In the genomic region with DNA sequence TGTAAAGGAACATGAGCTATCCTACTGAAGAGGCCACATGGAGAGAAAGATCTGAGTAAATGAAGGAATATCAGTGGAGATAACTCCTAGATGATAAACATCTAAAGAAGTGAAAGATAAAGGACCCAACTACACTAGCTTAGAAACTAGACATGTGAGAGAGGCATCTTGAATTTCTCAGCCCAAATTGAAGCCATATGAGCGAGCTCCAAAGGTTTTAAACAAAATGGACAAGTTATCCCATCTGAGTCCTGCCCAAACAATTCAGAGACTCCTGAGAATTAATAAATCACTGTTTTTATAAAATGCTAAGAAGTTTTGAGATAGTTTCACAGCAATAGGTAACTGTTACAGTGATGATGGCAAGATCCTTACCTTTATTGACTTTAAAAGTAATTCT, we compare ENCODE assay signal across 26 cellular contexts.
"Had no signal": no experiment of that assay in that cellular context is flagged by ENCODE, and none has a peak within 500 bp of the region (broad histone marks: within the 10 kb centered on the region; RNA-seq: fewer than 3 reads in every experiment).

No MANE protein-coding gene starts in this region.

- DNase-seq: activated B cell treated with CpG ODN at 0.5 μM for 24 hours; activated CD4-positive, alpha-beta T cell treated with anti-CD3 and anti-CD28 coated beads for 1 hour; activated CD4-positive, alpha-beta T cell treated with anti-CD3 and anti-CD28 coated beads, Interleukin-2, amount 10 ng/mL, durations not matched to agents 24 days and 14 days; activated CD4-positive, alpha-beta T cell treated with anti-CD3 and anti-CD28 coated beads, Interleukin-2, amount 50 U/mL, for 48 hours; activated CD8-positive, alpha-beta memory T cell treated with anti-CD3 and anti-CD28 coated beads for 24 hours; activated effector memory CD4-positive, alpha-beta T cell treated with anti-CD3 and anti-CD28 coated beads, Interleukin-2, amount 50 U/mL, for 16 hours; activated naive CD4-positive, alpha-beta T cell treated with anti-CD3 and anti-CD28 coated beads for 36 hours; activated T-cell treated with anti-CD3 and anti-CD28 coated beads, Interleukin-2, amount 50 U/mL, for 4 hours; anterior cingulate cortex; caudate nucleus; Kasumi-1; KBM-7; NCI-H1105 treated with DMSO at 0.1 percent for 48 hours; NCI-H1436 treated with DMSO at 0.1 percent for 48 hours; NCI-H187; NCI-H2081; NCI-H446 treated with DMSO at 0.1 percent for 48 hours; NCI-H524 treated with DMSO at 0.1 percent for 48 hours; NCI-H748 treated with DMSO at 0.1 percent for 48 hours; Peyer's patch; SHP77; T-cell; T-helper 2 cell; T1000 had no signal

- H3K36me3 ChIP-seq: breast epithelium, Peyer's patch, SJSA1 had no signal

- H3K4me1 ChIP-seq: breast epithelium, Peyer's patch, SJSA1 had no signal

- H3K4me3 ChIP-seq: breast epithelium, Peyer's patch, SJSA1 had no signal

- ATAC-seq: activated T-cell treated with anti-CD3 and anti-CD28 coated beads, Interleukin-2, amount 50 U/mL, for 4 hours; T-cell had no signal

- H3K27ac ChIP-seq: breast epithelium, Peyer's patch, SJSA1 had no signal

- H3K27me3 ChIP-seq: breast epithelium, Peyer's patch, SJSA1 had no signal

- H3K9me3 ChIP-seq: breast epithelium, Peyer's patch had no signal
